Comparison of ENCODE assay signal across 8 cellular contexts in the genomic region with DNA sequence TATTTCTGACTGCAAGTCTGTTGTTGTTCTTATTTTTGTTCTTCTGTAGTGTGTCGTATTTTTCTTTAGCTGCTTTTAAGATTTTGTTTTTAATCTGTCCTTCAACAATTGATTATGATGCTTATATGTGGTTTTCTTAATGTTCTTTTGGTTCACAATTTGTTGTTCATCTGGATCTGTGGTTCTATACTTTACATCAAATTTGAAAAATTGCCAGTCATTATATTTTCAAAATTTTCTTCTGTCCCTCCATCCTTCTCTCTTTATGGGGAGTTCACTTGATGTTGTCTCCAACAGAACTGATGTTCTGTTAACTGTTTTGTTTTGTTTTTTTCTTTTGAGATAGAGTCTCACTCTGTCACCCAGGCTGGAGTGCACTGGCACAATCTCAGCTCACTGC.
"Had no signal": no experiment of that assay in that cellular context is flagged by ENCODE, and none has a peak within 500 bp of the region (broad histone marks: within the 10 kb centered on the region; RNA-seq: fewer than 3 reads in every experiment).

No MANE protein-coding gene starts in this region.

- DNase-seq: GDM1, GF-D8 had no signal

- FAIRE-seq: G401.6, GM12878, GM12891, GM12892, GM18507, GM19239 had no signal

- H3K4me3 ChIP-seq: GM12878 had no signal

- ATAC-seq: GM12878 had no signal
